10 cellular contexts compared by ENCODE assay signal in genomic region chr1:151157067-151157531, GRCh38. TPM values are rescaled to one million over a fixed set of nuclear protein-coding genes. Genes with fewer than 3 reads are reported as not detected.
A peak's percentile ranks its signal among the peaks of the same experiment; 100 is the strongest.
DNase-seq lines count a peak whose midpoint lies in the region; ATAC-seq and TF ChIP-seq lines count a peak whose summit lies in the region.
"Had no signal": no experiment of that assay in that cellular context is flagged by ENCODE, and none has a peak within 500 bp of the region (broad histone marks: within the 10 kb centered on the region; RNA-seq: fewer than 3 reads in every experiment).

No MANE protein-coding gene starts in this region.

- H3K27me3 ChIP-seq in SU-DHL-6 (ENCODE audit: low read length) (no peaks in the 10 kb centered on the region), skeletal muscle tissue (ENCODE audit: control insufficient read depth in 3 of 3, insufficient read depth in 3 of 3, low read length in 3 of 3) (no peaks in the 10 kb centered on the region), PC-3 (ENCODE audit: low read length) (no peaks in the 10 kb centered on the region)
- H3K27me3 ChIP-seq: uterus had no signal

- peaks cover 7 to 27% (median 13%) of the 10 kb centered on the region in 3 donors for H3K4me1 ChIP-seq in skeletal muscle tissue (ENCODE audit: control insufficient read depth in 3 of 3, insufficient read depth in 3 of 3, low read length in 3 of 3)
- no peaks in the 10 kb centered on the region for H3K4me1 ChIP-seq in PC-3 (ENCODE audit: insufficient read depth, low read length)
- H3K4me1 ChIP-seq: uterus had no signal

- no peak for TF ChIP-seq CTCF in GM10248 (IDR thresholded peaks at IDR 0.05; ENCODE audit: control extremely low read depth, extremely low read depth, low read depth, missing control alignments)
- TF ChIP-seq CTCF in SU-DHL-6 (IDR thresholded peaks at IDR 0.05; ENCODE audit: insufficient read depth, low read length, poor library complexity, severe bottlenecking) = no peak
- no peak for TF ChIP-seq CTCF in PC-3 (conservative IDR thresholded peaks at IDR 0.05; ENCODE audit: low read depth, low read length)

- H3K36me3 Mint-ChIP-seq in activated naive CD8-positive, alpha-beta T cell treated with anti-CD3 and anti-CD28 coated beads, Interleukin-2, amount 50 U/mL, for 24 hours (ENCODE audit: low read depth) = peaks cover 47% of the 10 kb centered on the region

- H3K27me3 Mint-ChIP-seq in activated naive CD8-positive, alpha-beta T cell treated with anti-CD3 and anti-CD28 coated beads, Interleukin-2, amount 50 U/mL, for 24 hours = peaks cover 1% of the 10 kb centered on the region

- H2AFZ ChIP-seq in SU-DHL-6 (ENCODE audit: low read depth, low read length, severe bottlenecking) (no peak overlapping the region), PC-3 (ENCODE audit: low read length) (no peak overlapping the region)

- H3K27ac Mint-ChIP-seq in activated naive CD8-positive, alpha-beta T cell treated with anti-CD3 and anti-CD28 coated beads, Interleukin-2, amount 50 U/mL, for 24 hours = peak overlapping the region; percentile 97

- H3K79me2 ChIP-seq in SU-DHL-6 (ENCODE audit: insufficient read depth, low read length) (no peaks in the 10 kb centered on the region), PC-3 (ENCODE audit: low read length) (no peaks in the 10 kb centered on the region)

- peak overlapping the region; percentile 99 for H3K4me3 Mint-ChIP-seq in activated naive CD8-positive, alpha-beta T cell treated with anti-CD3 and anti-CD28 coated beads, Interleukin-2, amount 50 U/mL, for 24 hours

- CTCF ChIA-PET in GM10248 (lab: Yijun Ruan, JAX) = interaction anchor here (0.6 to 9.9 kb wide), 39 partner anchors 9 to 183 kb away, joined by 3 to 218 read pairs (median 4); partner anchors contain the start of genes CDC42SE1, GABPB2, LYSMD1 and MLLT11
- CTCF ChIA-PET in PC-3 (lab: Charles Lee) = interaction anchor here (0.6 to 2.4 kb wide), 2 partner anchors 31 to 56 kb away, joined by 3 to 28 read pairs; no protein-coding TSS in a partner anchor

- H3K27ac ChIP-seq in SU-DHL-6 (ENCODE audit: low read depth, low read length) (no peak overlapping the region), skeletal muscle tissue (ENCODE audit: low read depth, low read length) (peak overlapping the region; percentile 7), PC-3 (ENCODE audit: low read length) (no peak overlapping the region)
- H3K27ac ChIP-seq: uterus had no signal

- peak; percentile 56 for ATAC-seq in activated naive CD8-positive, alpha-beta T cell treated with anti-CD3 and anti-CD28 coated beads, Interleukin-2, amount 50 U/mL, for 24 hours
- ATAC-seq in PC-3 = no peak
- no peak for ATAC-seq in GM18498 (IDR thresholded peaks at IDR 0.05; ENCODE audit: unreplicated experiment)
- no peak for ATAC-seq in GM18909 (IDR thresholded peaks at IDR 0.05; ENCODE audit: poor library complexity, unreplicated experiment)
- ATAC-seq in GM18502 (IDR thresholded peaks at IDR 0.05; ENCODE audit: poor library complexity, unreplicated experiment) = no peak

- peaks cover 58% of the 10 kb centered on the region for H3K4me1 Mint-ChIP-seq in activated naive CD8-positive, alpha-beta T cell treated with anti-CD3 and anti-CD28 coated beads, Interleukin-2, amount 50 U/mL, for 24 hours

- H3K9ac ChIP-seq in SU-DHL-6 (ENCODE audit: low read length) = peak overlapping the region; percentile 19; the same call in 1 of the 2 replicates
- peak overlapping the region in 1 of 3 donors; percentile 2 for H3K9ac ChIP-seq in skeletal muscle tissue (ENCODE audit: low read depth in 1 of 3, low read length in 3 of 3)
- no peak overlapping the region for H3K9ac ChIP-seq in PC-3 (ENCODE audit: low read length)

- BruUV-seq in PC-3 (replicated peaks; lab: Mats Ljungman, UMichigan) = no TSS peak

- H3K9me3 ChIP-seq in SU-DHL-6 (ENCODE audit: insufficient read depth, low read length) (no peaks in the 10 kb centered on the region), skeletal muscle tissue (ENCODE audit: control insufficient read depth in 3 of 3, low read length in 3 of 3) (no peaks in the 10 kb centered on the region), PC-3 (ENCODE audit: low read length) (no peaks in the 10 kb centered on the region)
- H3K9me3 ChIP-seq: uterus had no signal

- intact Hi-C loops in PC-3 (cut with micrococcal nuclease) = loop anchor here (10.0 kb wide), 1 partner anchor 132 kb away; no protein-coding TSS in a partner anchor

- H3K9me2 ChIP-seq in SU-DHL-6 (replicated peaks; ENCODE audit: insufficient read depth, low read length) = no peaks in the 10 kb centered on the region
- no peaks in the 10 kb centered on the region for H3K9me2 ChIP-seq in PC-3 (replicated peaks; ENCODE audit: low read length)

- H4K20me1 ChIP-seq in SU-DHL-6 (ENCODE audit: low read depth, low read length) = no peaks in the 10 kb centered on the region
- no peaks in the 10 kb centered on the region for H4K20me1 ChIP-seq in PC-3 (ENCODE audit: low read length)

- H3K4me2 ChIP-seq in SU-DHL-6 (ENCODE audit: low read depth, low read length, poor library complexity, severe bottlenecking) (peak overlapping the region; percentile 45), PC-3 (ENCODE audit: low read length) (no peak overlapping the region)

- H3F3A ChIP-seq in SU-DHL-6 (ENCODE audit: insufficient read depth) (0 out of 2 replicates have a peak, but pooled peaks cover 5% of the 10 kb centered on the region), PC-3 (ENCODE audit: low read length, unreplicated experiment) (no peaks in the 10 kb centered on the region)

- H3K36me3 ChIP-seq in SU-DHL-6 (ENCODE audit: low read length) (no peaks in the 10 kb centered on the region), skeletal muscle tissue (ENCODE audit: control insufficient read depth in 3 of 3, insufficient read depth in 3 of 3, low read length in 3 of 3) (peaks cover 26 to 40% (median 26%) of the 10 kb centered on the region in 3 donors), PC-3 (ENCODE audit: low read depth, low read length) (peaks cover 5% of the 10 kb centered on the region; the same call in 1 of the 2 replicates)
- H3K36me3 ChIP-seq: uterus had no signal

- POLR2A ChIA-PET in GM10248 (lab: Yijun Ruan, JAX) (interaction anchor here (0.7 kb wide), 1 partner anchor 8 kb away, joined by 3 read pairs; the partner anchor contains the start of genes LYSMD1 and SCNM1), PC-3 (lab: Charles Lee; ENCODE audit: unreplicated experiment) (interaction anchor here (0.5 to 0.6 kb wide), 2 partner anchors 36 to 249 kb away, joined by 4 read pairs; no protein-coding TSS in a partner anchor)

- H3K4me3 ChIP-seq in SU-DHL-6 (ENCODE audit: insufficient read depth, low read length, poor library complexity, severe bottlenecking) (no peak overlapping the region), skeletal muscle tissue (ENCODE audit: low read length in 3 of 3) (peak overlapping the region; percentile 22 to 54 (median 41)), PC-3 (ENCODE audit: low read length) (no peak overlapping the region)
- H3K4me3 ChIP-seq: uterus had no signal

- H3K9me3 Mint-ChIP-seq in activated naive CD8-positive, alpha-beta T cell treated with anti-CD3 and anti-CD28 coated beads, Interleukin-2, amount 50 U/mL, for 24 hours = no peaks in the 10 kb centered on the region

- DNase-seq in GM10248 (ENCODE audit: extremely low spot score) = peak; percentile 47
- peak; percentile 70 for DNase-seq in activated naive CD8-positive, alpha-beta T cell treated with anti-CD3 and anti-CD28 coated beads, Interleukin-2, amount 50 U/mL, for 24 hours
- no peak for DNase-seq in PC-3
- DNase-seq: uterus had no signal

RNA-seq across cellular contexts. Expression of gene TNFAIP8L2, which starts 0.7 kb away (rescaled TPM):
- total RNA-seq in skeletal muscle tissue (4.2 TPM), PC-3 (2014; rRNA removed) (not detected in 2 replicates)
- total RNA-seq: SK-MEL-5 had no signal

RNA-seq across cellular contexts. Expression of gene LYSMD1, which starts 8.6 kb away (rescaled TPM):
- 9.9 TPM for total RNA-seq in skeletal muscle tissue
- 6.3 and 7.5 TPM in 2 replicates for total RNA-seq in PC-3 (2014; rRNA removed)

RNA-seq across cellular contexts. Expression of gene SCNM1, which starts 8.8 kb away (rescaled TPM):
- total RNA-seq in skeletal muscle tissue (24.5 TPM), PC-3 (2014; rRNA removed) (80.3 and 82.4 TPM in 2 replicates)

RNA-seq across cellular contexts. Expression of gene SEMA6C, which starts 10.7 kb away (rescaled TPM):
- total RNA-seq in skeletal muscle tissue = 15.7 TPM
- total RNA-seq in PC-3 (2014; rRNA removed) = 2.0 and 2.8 TPM in 2 replicates

RNA-seq across cellular contexts. Expression of gene TMOD4, which starts 18.7 kb away (rescaled TPM):
- total RNA-seq in skeletal muscle tissue (50.6 TPM), PC-3 (2014; rRNA removed) (1.8 and 2.7 TPM in 2 replicates)

Comparison
In these comparisons a context has a peak if more than half of its experiments do, and no peak if none do; other contexts are left out.
1. H3K4me3 ChIP-seq: peak in skeletal muscle tissue (3 of 3); none in SU-DHL-6 (single experiment) and PC-3 (single experiment).